In the genomic region with DNA sequence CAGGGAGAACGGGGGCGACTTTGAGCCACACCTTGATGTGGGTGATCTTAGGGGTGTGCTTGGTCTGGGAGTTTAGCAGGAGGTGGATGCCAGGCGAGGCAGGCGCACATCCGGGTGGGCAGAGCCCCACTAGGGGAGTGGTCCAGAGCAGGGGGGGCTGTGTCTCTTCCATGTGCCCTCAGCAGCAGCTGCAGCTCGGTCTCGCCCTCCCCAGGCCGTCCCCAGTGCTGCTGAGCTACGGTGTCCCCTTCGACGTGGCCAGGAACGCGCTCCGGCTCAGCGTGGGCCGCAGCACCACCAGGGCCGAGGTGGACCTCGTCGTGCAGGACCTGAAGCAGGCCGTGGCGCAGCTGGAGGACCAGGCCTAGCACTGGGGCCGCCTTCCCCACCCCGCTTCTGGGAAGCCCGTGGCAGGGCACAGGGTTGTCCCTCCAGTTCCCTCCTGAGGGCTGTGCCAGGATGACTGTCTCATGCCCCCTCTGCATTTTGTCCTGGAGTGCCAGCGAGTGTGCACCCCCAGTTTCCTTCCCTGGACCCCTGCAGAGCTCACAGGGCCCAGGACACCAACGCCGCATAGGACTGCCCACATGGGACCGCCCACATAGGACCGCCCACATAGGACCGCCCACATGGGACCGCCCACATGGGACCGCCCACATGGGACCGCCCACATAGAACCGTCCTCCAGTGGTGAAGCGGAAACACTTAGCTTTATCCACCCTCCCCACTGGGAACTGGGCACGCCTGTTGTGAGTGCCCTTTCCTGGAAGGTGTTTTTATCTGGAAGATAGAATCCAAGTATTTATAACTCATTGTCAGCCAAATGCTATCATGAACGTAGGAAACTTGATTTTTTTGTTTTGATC, we compare ENCODE assay signal across 8 cellular contexts. TPM values are rescaled to one million over a fixed set of nuclear protein-coding genes. Genes with fewer than 3 reads are reported as not detected.
DNase-seq lines count a peak whose midpoint lies in the region; ATAC-seq and TF ChIP-seq lines count a peak whose summit lies in the region.

No MANE protein-coding gene starts in this region.

- peak; percentile 74 for ATAC-seq in GM19351 (IDR thresholded peaks at IDR 0.05; ENCODE audit: unreplicated experiment)

- H3K27me3 Mint-ChIP-seq in glutamatergic neuron (ENCODE audit: unreplicated experiment), result peaks cover 4% of the 10 kb centered on the region

- no peak overlapping the region for H3K4me3 ChIP-seq in skeletal muscle cell (ENCODE audit: low read depth, low read length)

- peaks cover 10% of the 10 kb centered on the region for H3K9me3 Mint-ChIP-seq in glutamatergic neuron (ENCODE audit: unreplicated experiment)

- no peaks in the 10 kb centered on the region for H3K36me3 Mint-ChIP-seq in glutamatergic neuron (ENCODE audit: unreplicated experiment)

- H3K4me3 Mint-ChIP-seq in glutamatergic neuron (ENCODE audit: unreplicated experiment), result no peak overlapping the region

- TF ChIP-seq CTCF in glutamatergic neuron (IDR thresholded peaks at IDR 0.05; ENCODE audit: partially characterized antibody, unreplicated experiment), result no peak

- no peak overlapping the region for H3K27ac Mint-ChIP-seq in glutamatergic neuron (ENCODE audit: unreplicated experiment)

- peaks cover 6% of the 10 kb centered on the region for H3K4me1 Mint-ChIP-seq in glutamatergic neuron (ENCODE audit: low read depth, unreplicated experiment)

- DNase-seq in EH (ENCODE audit: low read depth) (peak; percentile 44), HT1080 (ENCODE audit: low read depth) (peak; percentile 68), UCSD-AML1 (lab: John Stamatoyannopoulos, UW; ENCODE audit: unreplicated experiment) (peak; percentile 42), glutamatergic neuron (peak; percentile 72), skeletal muscle cell (ENCODE audit: low read depth) (peak; percentile 4), KG1 (lab: John Stamatoyannopoulos, UW) (no peak), dedifferentiated amniotic fluid mesenchymal stem cell (ENCODE audit: extremely low spot score) (no peak)

RNA-seq across cellular contexts. Expression of a gene that starts 1.9 kb away (rescaled TPM):
- 0.27 and 0.85 TPM in 2 replicates for total RNA-seq in HT1080 (2014; rRNA removed; shearing (Covaris generic))
- 1.2 and 1.3 TPM in 2 replicates for polyA plus RNA-seq in HT1080 (2015; cell fraction: cytosol; rRNA removed)
- polyA plus RNA-seq in HT1080 (2015; cell fraction: nucleus; rRNA removed), result 1.5 and 1.8 TPM in 2 replicates
- total RNA-seq in glutamatergic neuron (ENCODE audit: unreplicated experiment), result 0.81 TPM

RNA-seq across cellular contexts. Expression of a gene that starts 37.4 kb away (rescaled TPM):
- 49.4 and 51.2 TPM in 2 replicates for total RNA-seq in HT1080 (2014; rRNA removed; shearing (Covaris generic))
- 24.1 and 30.7 TPM in 2 replicates for polyA plus RNA-seq in HT1080 (2015; cell fraction: cytosol; rRNA removed)
- polyA plus RNA-seq in HT1080 (2015; cell fraction: nucleus; rRNA removed), result 32.1 and 33.5 TPM in 2 replicates
- 44.0 TPM for total RNA-seq in glutamatergic neuron (ENCODE audit: unreplicated experiment)

RNA-seq across cellular contexts. Expression of a gene that starts 40.2 kb away (rescaled TPM):
- not detected in 2 replicates for total RNA-seq in HT1080 (2014; rRNA removed; shearing (Covaris generic))
- not detected in 2 replicates for polyA plus RNA-seq in HT1080 (2015; cell fraction: cytosol; rRNA removed)
- 0.09 TPM in 1 of 2 replicates, not detected in the other for polyA plus RNA-seq in HT1080 (2015; cell fraction: nucleus; rRNA removed)
- total RNA-seq in glutamatergic neuron (ENCODE audit: unreplicated experiment), result 3.5 TPM

Comparison
In these comparisons a context has a peak if more than half of its experiments do, and no peak if none do; other contexts are left out.
1. DNase-seq: peak in EH (single experiment), HT1080 (single experiment), UCSD-AML1 (single experiment), glutamatergic neuron (single experiment) and skeletal muscle cell (single experiment); none in KG1 (single experiment) and dedifferentiated amniotic fluid mesenchymal stem cell (single experiment).